9 cellular contexts compared by ENCODE assay signal in genomic region chr7:137999496-138000080, GRCh38. TPM values are rescaled to one million over a fixed set of nuclear protein-coding genes. Genes with fewer than 3 reads are reported as not detected.
DNase-seq lines count a peak whose midpoint lies in the region; FAIRE-seq and TF ChIP-seq lines count a peak whose summit lies in the region.
"Had no signal": no experiment of that assay in that cellular context is flagged by ENCODE, and none has a peak within 500 bp of the region (broad histone marks: within the 10 kb centered on the region; RNA-seq: fewer than 3 reads in every experiment).

No MANE protein-coding gene starts in this region.

- H3K9me3 ChIP-seq in CD8-positive, alpha-beta memory T cell (ENCODE audit: low read length): no peaks in the 10 kb centered on the region
- no peaks in the 10 kb centered on the region for H3K9me3 ChIP-seq in OCI-LY3 (ENCODE audit: insufficient read depth, low read length)

- H3K79me2 ChIP-seq in OCI-LY3 (ENCODE audit: low read length): peaks cover 74% of the 10 kb centered on the region

- POLR2A ChIA-PET in CD8-positive, alpha-beta memory T cell (lab: Charles Lee): no interaction called here

- H3K9ac ChIP-seq in OCI-LY3 (ENCODE audit: low read length): peak overlapping the region; percentile 95

- H3K27ac Mint-ChIP-seq in CD8-positive, alpha-beta memory T cell: peak overlapping the region in 7 of 8 donors; percentile 34 to 97 (median 78)
- H3K27ac Mint-ChIP-seq in endothelial cell (ENCODE audit: unreplicated experiment) (peak overlapping the region; percentile 88), osteocyte (ENCODE audit: unreplicated experiment) (peak overlapping the region; percentile 97)

- H2AFZ ChIP-seq in OCI-LY3 (ENCODE audit: low read depth, low read length): no peak overlapping the region

- H3K27me3 ChIP-seq in CD8-positive, alpha-beta memory T cell (ENCODE audit: insufficient read depth, low read length, poor library complexity, severe bottlenecking): no peaks in the 10 kb centered on the region
- no peaks in the 10 kb centered on the region for H3K27me3 ChIP-seq in OCI-LY3 (ENCODE audit: low read depth, low read length)

- H3K36me3 ChIP-seq in CD8-positive, alpha-beta memory T cell (ENCODE audit: insufficient read depth, low read length): no peaks in the 10 kb centered on the region
- peaks cover 44% of the 10 kb centered on the region for H3K36me3 ChIP-seq in OCI-LY3 (replicated peaks; ENCODE audit: low read depth, low read length)

- peaks cover 48 to 63% (median 60%) of the 10 kb centered on the region in 3 donors for H3K4me1 Mint-ChIP-seq in CD8-positive, alpha-beta memory T cell
- peaks cover 34% of the 10 kb centered on the region for H3K4me1 Mint-ChIP-seq in endothelial cell (ENCODE audit: unreplicated experiment)
- H3K4me1 Mint-ChIP-seq in osteocyte (ENCODE audit: unreplicated experiment): peaks cover 53% of the 10 kb centered on the region

- CTCF ChIA-PET in CD8-positive, alpha-beta memory T cell (lab: Charles Lee): interaction anchor here (1.5 to 2.5 kb wide), 2 partner anchors 9 to 95 kb away, joined by 5 to 10 read pairs; no protein-coding TSS in a partner anchor

- no peak overlapping the region for H3K4me3 ChIP-seq in CD8-positive, alpha-beta memory T cell (ENCODE audit: low read length)
- H3K4me3 ChIP-seq in OCI-LY3 (ENCODE audit: low read length): peak overlapping the region; percentile 99
- H3K4me3 ChIP-seq: lung had no signal

- H3K27me3 Mint-ChIP-seq in CD8-positive, alpha-beta memory T cell: no peaks in the 10 kb centered on the region
- H3K27me3 Mint-ChIP-seq in endothelial cell (ENCODE audit: unreplicated experiment): peaks cover 5% of the 10 kb centered on the region
- no peaks in the 10 kb centered on the region for H3K27me3 Mint-ChIP-seq in osteocyte (ENCODE audit: unreplicated experiment)

- H3K9me3 Mint-ChIP-seq in CD8-positive, alpha-beta memory T cell: no peaks in the 10 kb centered on the region
- H3K9me3 Mint-ChIP-seq in endothelial cell (ENCODE audit: unreplicated experiment) (no peaks in the 10 kb centered on the region), osteocyte (ENCODE audit: unreplicated experiment) (no peaks in the 10 kb centered on the region)

- peak overlapping the region; percentile 72 to 96 (median 94) for H3K4me3 Mint-ChIP-seq in CD8-positive, alpha-beta memory T cell
- peak overlapping the region; percentile 97 for H3K4me3 Mint-ChIP-seq in endothelial cell (ENCODE audit: unreplicated experiment)
- peak overlapping the region; percentile 96 for H3K4me3 Mint-ChIP-seq in osteocyte (ENCODE audit: unreplicated experiment)

- H3K4me2 ChIP-seq in OCI-LY3 (ENCODE audit: low read length): peak overlapping the region; percentile 83

- DNase-seq in CD8-positive, alpha-beta memory T cell: no peak
- DNase-seq in endothelial cell (ENCODE audit: low spot score): no peak
- no peak for DNase-seq in osteocyte (ENCODE audit: extremely low spot score, unreplicated experiment)
- no peak for DNase-seq in cerebellum (ENCODE audit: low spot score)
- no peak for DNase-seq in SIG-M5 (lab: John Stamatoyannopoulos, UW)
- DNase-seq in GM19239 (ENCODE audit: insufficient read length, low spot score): no peak
- no peak for DNase-seq in iPS-NIHi11 (ENCODE audit: low spot score)

- no peak for FAIRE-seq in GM19239 (lab: Jason Lieb, UNC)

- peaks cover 43% of the 10 kb centered on the region for H4K20me1 ChIP-seq in OCI-LY3 (ENCODE audit: insufficient read depth, low read length)

- no peak overlapping the region for H3K27ac ChIP-seq in CD8-positive, alpha-beta memory T cell (ENCODE audit: low read depth, low read length)
- H3K27ac ChIP-seq in OCI-LY3 (ENCODE audit: low read length): peak overlapping the region; percentile 77

- TF ChIP-seq CTCF in OCI-LY3 (IDR thresholded peaks at IDR 0.05; ENCODE audit: low read depth, low read length) (no peak), endothelial cell (IDR thresholded peaks at IDR 0.05; ENCODE audit: unreplicated experiment) (no peak), osteocyte (IDR thresholded peaks at IDR 0.05) (no peak)

- H3K36me3 Mint-ChIP-seq in CD8-positive, alpha-beta memory T cell: peaks cover 0 to 12% (median 0%) of the 10 kb centered on the region in 3 donors
- peaks cover 8% of the 10 kb centered on the region for H3K36me3 Mint-ChIP-seq in endothelial cell (ENCODE audit: low read depth, unreplicated experiment)
- H3K36me3 Mint-ChIP-seq in osteocyte (ENCODE audit: unreplicated experiment): peaks cover 12% of the 10 kb centered on the region

- H3K4me1 ChIP-seq in CD8-positive, alpha-beta memory T cell (ENCODE audit: insufficient read depth, low read length): peaks cover 30% of the 10 kb centered on the region
- H3K4me1 ChIP-seq in OCI-LY3 (ENCODE audit: low read length): peaks cover 54% of the 10 kb centered on the region

RNA-seq across cellular contexts. Expression of gene CREB3L2, which starts 2.3 kb away (rescaled TPM):
- 10 to 100 TPM; 23.9 to 25.0 TPM for total RNA-seq in CD8-positive, alpha-beta memory T cell
- 12.5 TPM for polyA plus RNA-seq in CD8-positive, alpha-beta memory T cell
- 50.6 TPM for total RNA-seq in endothelial cell (ENCODE audit: unreplicated experiment)
- total RNA-seq in osteocyte: 143 and 144 TPM in 2 replicates
- total RNA-seq in cerebellum: 6.6 TPM
